In genomic region chr16:46883690-46884512, GRCh38 we compare ENCODE assay signal across 1 cellular context.
TF ChIP-seq lines count a peak whose summit lies in the region.

GPT2 (plus strand) TSS chr16:46884362; CDS start chr16:46884716, 354 bp downstream.

TF ChIP-seq in HepG2, 621 proteins besides CTCF, POLR2A, EP300 and RAD21 (continued from another document and continues in another):
- TF ChIP-seq HMGXB4 (CRISPR knock-in tag; IDR thresholded peaks at IDR 0.05; ENCODE audit: borderline replicate concordance in 1 of 2, low read depth in 1 of 2) = peak; percentile 16 to 88; a peak in 3 of 4 replicates
- peak; percentile 45 for TF ChIP-seq ZNF784 (CRISPR knock-in tag; IDR thresholded peaks at IDR 0.05; ENCODE audit: borderline replicate concordance)
- TF ChIP-seq DRAP1 (CRISPR knock-in tag; IDR thresholded peaks at IDR 0.05) = peak; percentile 81
- no peak for TF ChIP-seq DR1 (CRISPR knock-in tag; IDR thresholded peaks at IDR 0.05)
- peak; percentile 87 for TF ChIP-seq MEIS2 (CRISPR knock-in tag; IDR thresholded peaks at IDR 0.05)
- 0 out of 2 replicates have a peak, but pooled peaks have one; percentile 64 for TF ChIP-seq ZNF557 (CRISPR knock-in tag; IDR thresholded peaks at IDR 0.05)
- TF ChIP-seq AHDC1 (CRISPR knock-in tag; IDR thresholded peaks at IDR 0.05; ENCODE audit: borderline replicate concordance) = peak; percentile 71
- peak; percentile 84; the same call in 1 of the 2 replicates for TF ChIP-seq RFXANK (CRISPR knock-in tag; IDR thresholded peaks at IDR 0.05)
- peak; percentile 73 for TF ChIP-seq ZNF414 (CRISPR knock-in tag; IDR thresholded peaks at IDR 0.05)
- no peak for TF ChIP-seq KAT2B (IDR thresholded peaks at IDR 0.05; ENCODE audit: borderline replicate concordance, low read depth, low read length)
- TF ChIP-seq IRX3 (CRISPR knock-in tag; IDR thresholded peaks at IDR 0.05; ENCODE audit: borderline replicate concordance, low read depth) = 0 out of 2 replicates have a peak, but pooled peaks have one; percentile 34
- no peak for TF ChIP-seq ZNF432 (CRISPR knock-in tag; IDR thresholded peaks at IDR 0.05; ENCODE audit: borderline replicate concordance)
- TF ChIP-seq ZNF12 (CRISPR knock-in tag; IDR thresholded peaks at IDR 0.05) = peak; percentile 80
- no peak for TF ChIP-seq ZNF484 (CRISPR knock-in tag; IDR thresholded peaks at IDR 0.05; ENCODE audit: borderline replicate concordance, low read depth)
- peak; percentile 92 for TF ChIP-seq HBP1 (CRISPR knock-in tag; IDR thresholded peaks at IDR 0.05; ENCODE audit: low read depth)
- peak; percentile 99 for TF ChIP-seq ZSCAN31 (CRISPR knock-in tag; IDR thresholded peaks at IDR 0.05; ENCODE audit: low read depth)
- TF ChIP-seq ZNF383 (CRISPR knock-in tag; IDR thresholded peaks at IDR 0.05; ENCODE audit: borderline replicate concordance) = no peak
- peak; percentile 61 for TF ChIP-seq THAP8 (CRISPR knock-in tag; IDR thresholded peaks at IDR 0.05; ENCODE audit: borderline replicate concordance)
- peak; percentile 90 for TF ChIP-seq ZNF160 (CRISPR knock-in tag; IDR thresholded peaks at IDR 0.05)
- peak; percentile 83 for TF ChIP-seq ASH2L (IDR thresholded peaks at IDR 0.05; ENCODE audit: insufficient read length, low read depth, low read length)
- TF ChIP-seq SP1 (IDR thresholded peaks at IDR 0.05) = no peak
- TF ChIP-seq SP1 (CRISPR knock-in tag; IDR thresholded peaks at IDR 0.05) = peak; percentile 90
- TF ChIP-seq SOX6 (IDR thresholded peaks at IDR 0.05) = no peak
- peak; percentile 90 for TF ChIP-seq SOX6 (CRISPR knock-in tag; IDR thresholded peaks at IDR 0.05)
- TF ChIP-seq RARA (CRISPR knock-in tag; IDR thresholded peaks at IDR 0.05) = peak; percentile 88
- peak; percentile 41; the same call in 1 of the 2 replicates for TF ChIP-seq MLXIP (CRISPR knock-in tag; IDR thresholded peaks at IDR 0.05; ENCODE audit: borderline replicate concordance)
- TF ChIP-seq ATF2 (CRISPR knock-in tag; IDR thresholded peaks at IDR 0.05) = peak; percentile 96
- peak; percentile 92 for TF ChIP-seq ZBTB26 (CRISPR knock-in tag; IDR thresholded peaks at IDR 0.05; ENCODE audit: borderline replicate concordance)
- peak; percentile 64; the same call in 1 of the 2 replicates for TF ChIP-seq ZBTB10 (CRISPR knock-in tag; IDR thresholded peaks at IDR 0.05; ENCODE audit: borderline replicate concordance)
- TF ChIP-seq GFI1 (CRISPR knock-in tag; IDR thresholded peaks at IDR 0.05; ENCODE audit: borderline replicate concordance) = peak; percentile 61; the same call in 1 of the 2 replicates
- no peak for TF ChIP-seq ZNF234 (CRISPR knock-in tag; conservative IDR thresholded peaks at IDR 0.05)
- TF ChIP-seq ZMAT5 (CRISPR knock-in tag; IDR thresholded peaks at IDR 0.05; ENCODE audit: borderline replicate concordance, low read depth) = no peak
- no peak; the same call in none of the 2 replicates for TF ChIP-seq ARID2 (CRISPR knock-in tag; IDR thresholded peaks at IDR 0.05; ENCODE audit: borderline replicate concordance)
